Comparison of ENCODE assay signal across 19 cellular contexts in the genomic region with DNA sequence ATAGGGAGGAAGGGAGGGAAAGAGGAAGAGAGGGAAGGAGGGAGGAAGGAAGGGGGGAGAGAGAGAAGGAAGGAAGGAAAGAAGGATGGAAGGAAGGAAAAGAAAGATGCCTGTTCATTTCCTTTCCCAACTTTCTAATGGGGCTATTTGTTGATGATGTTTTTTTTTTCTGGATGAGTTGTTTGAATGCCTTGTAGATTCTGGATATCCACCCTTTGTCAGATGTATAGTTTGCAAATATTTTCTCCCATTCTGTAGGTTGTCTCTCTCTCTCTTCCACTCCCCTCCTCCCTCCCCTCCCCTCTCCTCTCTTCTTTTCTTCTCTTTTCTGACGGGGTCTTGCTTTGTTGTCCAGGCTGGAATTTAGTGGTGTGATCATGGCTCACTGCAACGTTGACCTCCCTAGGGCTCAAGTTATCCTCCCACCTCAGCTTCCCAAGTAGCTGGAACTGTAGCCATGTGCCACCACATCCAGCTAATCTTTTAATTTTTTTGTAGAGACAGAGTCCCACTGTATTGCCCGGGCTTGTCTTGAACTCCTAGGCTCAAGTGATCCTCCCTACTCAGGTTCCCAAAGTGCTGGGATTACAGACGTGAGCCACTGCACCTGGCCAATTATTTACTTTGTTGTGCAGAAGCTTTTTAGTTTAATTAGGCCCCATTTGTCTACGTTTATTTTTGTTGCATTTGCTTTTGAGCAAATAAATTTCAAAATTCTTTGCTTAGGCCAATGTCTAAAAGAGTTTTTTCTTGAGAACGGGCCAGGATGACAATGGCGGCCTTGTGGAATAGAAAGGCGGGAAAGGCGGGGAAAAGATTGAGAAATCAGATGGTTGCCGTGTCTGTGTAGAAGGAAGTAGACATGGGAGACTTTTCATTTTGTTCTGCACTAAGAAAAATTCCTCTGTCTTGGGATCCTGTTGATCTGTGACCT. TPM values are rescaled to one million over a fixed set of nuclear protein-coding genes. Genes with fewer than 3 reads are reported as not detected.
DNase-seq lines count a peak whose midpoint lies in the region; ATAC-seq lines count a peak whose summit lies in the region.
"Had no signal": no experiment of that assay in that cellular context is flagged by ENCODE, and none has a peak within 500 bp of the region (broad histone marks: within the 10 kb centered on the region; RNA-seq: fewer than 3 reads in every experiment).

No MANE protein-coding gene starts in this region.

- no peak for ATAC-seq in activated T-helper 17 cell treated with anti-CD3 and anti-CD28 coated beads, Interleukin-2, amount 50 U/mL, for 72 hours (replicated peaks)
- no peak for ATAC-seq in HG03521 (IDR thresholded peaks at IDR 0.05; ENCODE audit: unreplicated experiment)
- no peak for ATAC-seq in GM19397 (IDR thresholded peaks at IDR 0.05; ENCODE audit: unreplicated experiment)
- ATAC-seq: GM12878; heart right ventricle; natural killer cell treated with Interleukin-12 subunit alpha and Interleukin-12 subunit beta and Interleukin-15 and Interleukin-18, amount 100 ng/mL, for 72 hours; PC-3 had no signal

- intact Hi-C loops in head of caudate nucleus (cut with DNase I): no loop called here

- no peaks in the 10 kb centered on the region for H3K9me3 Mint-ChIP-seq in activated T-helper 17 cell treated with anti-CD3 and anti-CD28 coated beads, Interleukin-2, amount 50 U/mL, for 72 hours
- H3K9me3 Mint-ChIP-seq: natural killer cell treated with Interleukin-12 subunit alpha and Interleukin-12 subunit beta and Interleukin-15 and Interleukin-18, amount 100 ng/mL, for 72 hours had no signal

- no peak overlapping the region for H3K4me3 Mint-ChIP-seq in activated T-helper 17 cell treated with anti-CD3 and anti-CD28 coated beads, Interleukin-2, amount 50 U/mL, for 72 hours
- H3K4me3 Mint-ChIP-seq: natural killer cell treated with Interleukin-12 subunit alpha and Interleukin-12 subunit beta and Interleukin-15 and Interleukin-18, amount 100 ng/mL, for 72 hours had no signal

- H3K36me3 Mint-ChIP-seq in activated T-helper 17 cell treated with anti-CD3 and anti-CD28 coated beads, Interleukin-2, amount 50 U/mL, for 72 hours (ENCODE audit: low read depth): no peaks in the 10 kb centered on the region
- H3K36me3 Mint-ChIP-seq: natural killer cell treated with Interleukin-12 subunit alpha and Interleukin-12 subunit beta and Interleukin-15 and Interleukin-18, amount 100 ng/mL, for 72 hours had no signal

- peak overlapping the region; percentile 22 for H3K27ac Mint-ChIP-seq in activated T-helper 17 cell treated with anti-CD3 and anti-CD28 coated beads, Interleukin-2, amount 50 U/mL, for 72 hours
- H3K27ac Mint-ChIP-seq: natural killer cell treated with Interleukin-12 subunit alpha and Interleukin-12 subunit beta and Interleukin-15 and Interleukin-18, amount 100 ng/mL, for 72 hours had no signal

- DNase-seq in DMS153 treated with DMSO at 0.1 percent for 48 hours (lab: John Stamatoyannopoulos, UW; ENCODE audit: unreplicated experiment) (peak; percentile 22), NCI-H1436 treated with DMSO at 0.1 percent for 48 hours (lab: John Stamatoyannopoulos, UW) (peak; percentile 77), NCI-H510A treated with DMSO at 0.1 percent for 48 hours (lab: John Stamatoyannopoulos, UW) (peak; percentile 42), head of caudate nucleus (no peak), SK-N-DZ (ENCODE audit: low spot score) (no peak)
- DNase-seq: activated CD4-positive, alpha-beta T cell treated with anti-CD3 and anti-CD28 coated beads, Interleukin-2, amount 50 U/mL, for 4 hours; activated naive CD4-positive, alpha-beta T cell; amygdala; C1 segment of cervical spinal cord; heart right ventricle; MV-4-11; NCI-H446 treated with DMSO at 0.1 percent for 48 hours; PC-3; sigmoid colon had no signal

- H3K27me3 Mint-ChIP-seq in activated T-helper 17 cell treated with anti-CD3 and anti-CD28 coated beads, Interleukin-2, amount 50 U/mL, for 72 hours: no peaks in the 10 kb centered on the region
- H3K27me3 Mint-ChIP-seq: natural killer cell treated with Interleukin-12 subunit alpha and Interleukin-12 subunit beta and Interleukin-15 and Interleukin-18, amount 100 ng/mL, for 72 hours had no signal

- no peaks in the 10 kb centered on the region for H3K4me1 Mint-ChIP-seq in activated T-helper 17 cell treated with anti-CD3 and anti-CD28 coated beads, Interleukin-2, amount 50 U/mL, for 72 hours

RNA-seq across cellular contexts. Expression of gene FAM117B, which starts 57.3 kb away (rescaled TPM):
- 10 to 100 TPM in 1 of 2 donors, 1 to 10 TPM in 1; 5.6 to 26.1 TPM for total RNA-seq in activated T-helper 17 cell treated with anti-CD3 and anti-CD28 coated beads, Interleukin-2, amount 50 U/mL, for 72 hours
- polyA plus RNA-seq in SK-N-DZ (2014; cell fraction: cytosol; rRNA removed): 15.5 and 16.4 TPM in 2 replicates
- 6.6 and 11.3 TPM in 2 replicates for polyA plus RNA-seq in SK-N-DZ (2014; cell fraction: nucleus; rRNA removed)

Comparison
In these comparisons a context has a peak if more than half of its experiments do, and no peak if none do; other contexts are left out.
1. DNase-seq: peak in DMS153 treated with DMSO at 0.1 percent for 48 hours (single experiment), NCI-H1436 treated with DMSO at 0.1 percent for 48 hours (single experiment) and NCI-H510A treated with DMSO at 0.1 percent for 48 hours (single experiment); none in head of caudate nucleus (0 of 42) and SK-N-DZ (single experiment).